8 cellular contexts compared by ENCODE assay signal in genomic region chr18:5296706-5297320, GRCh38. TPM values are rescaled to one million over a fixed set of nuclear protein-coding genes. Genes with fewer than 3 reads are reported as not detected.
A peak's percentile ranks its signal among the peaks of the same experiment; 100 is the strongest.
DNase-seq lines count a peak whose midpoint lies in the region; ATAC-seq and TF ChIP-seq lines count a peak whose summit lies in the region.

No MANE protein-coding gene starts in this region.

- no peaks in the 10 kb centered on the region for H3K9me3 ChIP-seq in BLaER1

- H3K27me3 Mint-ChIP-seq in mesothelial cell of epicardium (ENCODE audit: low read depth), result peaks cover 28% of the 10 kb centered on the region

- H3K36me3 Mint-ChIP-seq in mesothelial cell of epicardium, result peaks cover 2% of the 10 kb centered on the region

- peak overlapping the region; percentile 77 for H3K27ac ChIP-seq in BLaER1

- H3K27me3 ChIP-seq in BLaER1, result no peaks in the 10 kb centered on the region

- H3K4me3 ChIP-seq in BLaER1, result peak overlapping the region; percentile 76

- H3K36me3 ChIP-seq in BLaER1, result peaks cover 11% of the 10 kb centered on the region

- H3K27ac Mint-ChIP-seq in mesothelial cell of epicardium, result peak overlapping the region; percentile 99

- H4K20me1 ChIP-seq in BLaER1, result no peaks in the 10 kb centered on the region

- H3K4me2 ChIP-seq in BLaER1, result peak overlapping the region; percentile 86

- no peaks in the 10 kb centered on the region for H3K9me3 Mint-ChIP-seq in mesothelial cell of epicardium

- ATAC-seq in GM19438 (IDR thresholded peaks at IDR 0.05; ENCODE audit: low read depth, unreplicated experiment), result peak; percentile 16
- ATAC-seq in HG03571 (IDR thresholded peaks at IDR 0.05; ENCODE audit: unreplicated experiment), result peak; percentile 8

- TF ChIP-seq CTCF in mesothelial cell of epicardium (IDR thresholded peaks at IDR 0.05; ENCODE audit: unreplicated experiment), result no peak

- H3K9ac ChIP-seq in BLaER1, result peak overlapping the region; percentile 81

- peak; percentile 88 for DNase-seq in NCI-H82 (lab: John Stamatoyannopoulos, UW)
- DNase-seq in activated CD8-positive, alpha-beta memory T cell treated with anti-CD3 and anti-CD28 coated beads, Interleukin-2, amount 50 U/mL, for 4 hours, result peak; percentile 49
- DNase-seq in epidermal melanocyte (ENCODE audit: insufficient read length, low spot score), result peak; percentile 37
- DNase-seq in mesothelial cell of epicardium (ENCODE audit: low spot score in 2 of 2, unreplicated experiment in 2 of 2), result peak; percentile 56 to 74
- DNase-seq in stimulated activated CD8-positive, alpha-beta memory T cell treated with anti-CD3 and anti-CD28 coated beads, Interleukin-15, amount 100 ng/mL, for 4 hours (ENCODE audit: low read depth in 2 of 2), result peak; percentile 24 to 32

- peak overlapping the region; percentile 84 for H3K4me3 Mint-ChIP-seq in mesothelial cell of epicardium

- peaks cover 12% of the 10 kb centered on the region for H3K4me1 Mint-ChIP-seq in mesothelial cell of epicardium

- peaks cover 21% of the 10 kb centered on the region for H3K4me1 ChIP-seq in BLaER1

RNA-seq across cellular contexts. Expression of gene ZBTB14, which starts 1.3 kb away (rescaled TPM):
- total RNA-seq in mesothelial cell of epicardium, result 14.6 to 15.4 TPM (median 14.9 TPM) in 3 replicates

Comparison
In these comparisons a context has a peak if more than half of its experiments do, and no peak if none do; other contexts are left out.
1. Peak in every context shown above with its lines: DNase-seq, ATAC-seq, H3K4me3 ChIP-seq and H3K27ac ChIP-seq.
2. DNase-seq: peak in every context shown above with its lines; median percentile 88 in NCI-H82; 65 in mesothelial cell of epicardium; 49 in activated CD8-positive, alpha-beta memory T cell treated with anti-CD3 and anti-CD28 coated beads, Interleukin-2, amount 50 U/mL, for 4 hours; 37 in epidermal melanocyte; 28 in stimulated activated CD8-positive, alpha-beta memory T cell treated with anti-CD3 and anti-CD28 coated beads, Interleukin-15, amount 100 ng/mL, for 4 hours.